ENCODE assay signal across 21 cellular contexts in the genomic region with DNA sequence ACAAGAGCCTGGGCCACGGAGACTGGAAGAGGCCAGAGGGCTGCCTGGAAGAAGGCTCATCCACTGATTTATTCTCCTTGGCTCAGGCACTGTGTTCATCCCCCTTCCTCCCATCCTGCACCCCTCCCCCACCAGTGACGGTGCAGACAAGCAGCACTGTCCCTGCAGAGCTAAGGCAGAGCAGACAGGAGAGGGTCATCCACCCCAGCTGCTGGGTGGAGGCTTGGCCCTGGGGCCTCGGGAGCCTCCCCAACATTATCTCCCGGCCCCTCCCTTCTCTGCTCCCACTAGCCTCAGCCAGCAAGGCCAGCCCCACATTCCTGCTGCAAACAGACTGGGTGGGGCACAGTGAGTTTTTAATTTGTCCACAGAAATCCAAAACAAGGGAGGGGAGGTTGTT. TPM values are rescaled to one million over a fixed set of nuclear protein-coding genes. Genes with fewer than 3 reads are reported as not detected.
DNase-seq lines count a peak whose midpoint lies in the region; ATAC-seq and TF ChIP-seq lines count a peak whose summit lies in the region.
"Had no signal": no experiment of that assay in that cellular context is flagged by ENCODE, and none has a peak within 500 bp of the region (broad histone marks: within the 10 kb centered on the region; RNA-seq: fewer than 3 reads in every experiment).

No MANE protein-coding gene starts in this region.

- peaks cover 5% of the 10 kb centered on the region for H3K27me3 Mint-ChIP-seq in neural progenitor cell (ENCODE audit: insufficient read depth, low read depth)

- H3F3A ChIP-seq in neural progenitor cell (ENCODE audit: low read depth): no peaks in the 10 kb centered on the region

- H3K4me3 ChIP-seq in BLaER1 treated with 17β-estradiol and CSF1 and Interleukin-3, amounts not matched to agents 10 nM and 100 nM: peak overlapping the region in 2 of 10 experiments; percentile 1 to 22; a peak in 2 of 20 replicates
- no peak overlapping the region for H3K4me3 ChIP-seq in WERI-Rb-1 (ENCODE audit: low read depth, low read length)
- H3K4me3 ChIP-seq in neural progenitor cell: no peak overlapping the region
- H3K4me3 ChIP-seq in BE2C (ENCODE audit: low read depth, low read length): no peak overlapping the region
- H3K4me3 ChIP-seq: ascending aorta, HAP-1, lung had no signal

- H2AFZ ChIP-seq in neural progenitor cell (replicated peaks): peak overlapping the region; percentile 44

- ATAC-seq in left ventricle myocardium superior (peak; percentile 71), GM19463 (IDR thresholded peaks at IDR 0.05; ENCODE audit: unreplicated experiment) (no peak)
- ATAC-seq in stimulated activated naive CD8-positive, alpha-beta T cell treated with anti-CD3 and anti-CD28 coated beads, Interleukin-15, Interleukin-2, amounts not matched to agents 100 U/mL and 50 U/mL, for 24 hours: no peak
- ATAC-seq: activated T-cell treated with anti-CD3 and anti-CD28 coated beads, Interleukin-2, amount 50 U/mL, for 72 hours; T-helper 17 cell had no signal

- H3K4me1 Mint-ChIP-seq in neural progenitor cell: peaks cover 25% of the 10 kb centered on the region
- H3K4me1 Mint-ChIP-seq: B cell had no signal

- H3K79me2 ChIP-seq in neural progenitor cell (ENCODE audit: low read depth): no peaks in the 10 kb centered on the region

- no peak overlapping the region for H3K4me3 Mint-ChIP-seq in neural progenitor cell
- H3K4me3 Mint-ChIP-seq: activated T-cell treated with anti-CD3 and anti-CD28 coated beads, Interleukin-2, amount 50 U/mL, for 72 hours; B cell; T-helper 17 cell had no signal

- peak overlapping the region; percentile 37 to 93 (median 80) for H3K4me2 ChIP-seq in BLaER1 treated with 17β-estradiol and CSF1 and Interleukin-3, amounts not matched to agents 10 nM and 100 nM
- no peak overlapping the region for H3K4me2 ChIP-seq in neural progenitor cell

- DNase-seq in WERI-Rb-1 (peak; percentile 40), left ventricle myocardium superior (peak; percentile 60), neural progenitor cell (ENCODE audit: low spot score) (no peak), BE2C (no peak), inferior parietal cortex (ENCODE audit: extremely low spot score) (no peak)
- DNase-seq in stimulated activated naive CD8-positive, alpha-beta T cell treated with anti-CD3 and anti-CD28 coated beads, Interleukin-15, Interleukin-2, amounts not matched to agents 100 U/mL and 50 U/mL, for 24 hours: no peak
- DNase-seq: activated T-cell treated with anti-CD3 and anti-CD28 coated beads, Interleukin-2, amount 50 U/mL, for 72 hours; dermis blood vessel endothelial cell; EL; foreskin melanocyte; NCI-H1092; NCI-H345; OCI-M1; stimulated activated naive CD4-positive, alpha-beta T cell treated with Interleukin-2 at 50 U/mL for 16 hours; T-helper 17 cell had no signal

- no peaks in the 10 kb centered on the region for H3K27me3 ChIP-seq in BLaER1 treated with 17β-estradiol and CSF1 and Interleukin-3, amounts not matched to agents 10 nM and 100 nM
- H3K27me3 ChIP-seq in WERI-Rb-1 (ENCODE audit: insufficient read depth, low read depth, severe bottlenecking) (no peaks in the 10 kb centered on the region), neural progenitor cell (no peaks in the 10 kb centered on the region), BE2C (no peaks in the 10 kb centered on the region)
- H3K27me3 ChIP-seq: ascending aorta had no signal

- peaks cover 7% of the 10 kb centered on the region for H3K9me3 Mint-ChIP-seq in neural progenitor cell

- peaks cover 6 to 17% (median 11%) of the 10 kb centered on the region in 11 experiments; a peak in 18 of 22 replicates for H3K9me3 ChIP-seq in BLaER1 treated with 17β-estradiol and CSF1 and Interleukin-3, amounts not matched to agents 10 nM and 100 nM (replicated peaks in 1 of 11)
- H3K9me3 ChIP-seq in WERI-Rb-1 (ENCODE audit: severe bottlenecking) (peaks cover 5% of the 10 kb centered on the region), neural progenitor cell (ENCODE audit: low read depth) (peaks cover 7% of the 10 kb centered on the region), BE2C (no peaks in the 10 kb centered on the region)
- H3K9me3 ChIP-seq: ascending aorta, HAP-1 had no signal

- TF ChIP-seq CTCF in WERI-Rb-1 (IDR thresholded peaks at IDR 0.05; ENCODE audit: low read depth, low read length): no peak
- TF ChIP-seq CTCF in neural progenitor cell (IDR thresholded peaks at IDR 0.05): no peak
- no peak for TF ChIP-seq CTCF in BE2C (IDR thresholded peaks at IDR 0.05; ENCODE audit: low read depth, low read length)

- no peak overlapping the region for H3K27ac Mint-ChIP-seq in neural progenitor cell
- H3K27ac Mint-ChIP-seq: activated T-cell treated with anti-CD3 and anti-CD28 coated beads, Interleukin-2, amount 50 U/mL, for 72 hours; B cell; T-helper 17 cell had no signal

- H3K27ac ChIP-seq in BLaER1 treated with 17β-estradiol and CSF1 and Interleukin-3, amounts not matched to agents 10 nM and 100 nM: peak overlapping the region in 1 of 11 experiments; percentile 31; a peak in 2 of 22 replicates
- H3K27ac ChIP-seq in WERI-Rb-1 (no peak overlapping the region), neural progenitor cell (no peak overlapping the region)
- H3K27ac ChIP-seq: ascending aorta had no signal

- H3K9ac ChIP-seq in BLaER1 treated with 17β-estradiol and CSF1 and Interleukin-3, amounts not matched to agents 10 nM and 100 nM: peak overlapping the region in 3 of 11 experiments; percentile 30 to 56 (median 37); a peak in 5 of 22 replicates
- H3K9ac ChIP-seq in neural progenitor cell: no peak overlapping the region

- no peaks in the 10 kb centered on the region for H3K36me3 Mint-ChIP-seq in neural progenitor cell

- intact Hi-C loops in left ventricle myocardium superior (cut with micrococcal nuclease): no loop called here

- H4K20me1 ChIP-seq in BLaER1 treated with 17β-estradiol and CSF1 and Interleukin-3, amounts not matched to agents 10 nM and 100 nM: no peaks in the 10 kb centered on the region; a peak in 1 of 22 replicates
- no peaks in the 10 kb centered on the region for H4K20me1 ChIP-seq in neural progenitor cell (ENCODE audit: low read depth)

- no peaks in the 10 kb centered on the region for H3K36me3 ChIP-seq in BLaER1 treated with 17β-estradiol and CSF1 and Interleukin-3, amounts not matched to agents 10 nM and 100 nM
- H3K36me3 ChIP-seq in WERI-Rb-1: no peaks in the 10 kb centered on the region
- H3K36me3 ChIP-seq in neural progenitor cell: no peaks in the 10 kb centered on the region
- H3K36me3 ChIP-seq in BE2C: no peaks in the 10 kb centered on the region
- H3K36me3 ChIP-seq: ascending aorta, HAP-1 had no signal

- H3K4me1 ChIP-seq in BLaER1 treated with 17β-estradiol and CSF1 and Interleukin-3, amounts not matched to agents 10 nM and 100 nM: peaks cover 37 to 67% (median 62%) of the 10 kb centered on the region in 10 experiments
- peaks cover 3% of the 10 kb centered on the region for H3K4me1 ChIP-seq in neural progenitor cell
- no peaks in the 10 kb centered on the region for H3K4me1 ChIP-seq in BE2C
- H3K4me1 ChIP-seq: ascending aorta, HAP-1 had no signal

RNA-seq across cellular contexts. Expression of a gene that starts 24.9 kb away (rescaled TPM):
- total RNA-seq in left ventricle myocardium superior (22.5 TPM), neural progenitor cell (ENCODE audit: low replicate concordance) (5.3 and 5.6 TPM in 2 replicates)
- 0.77 TPM for polyA plus RNA-seq in BE2C (2012; ENCODE audit: insufficient read depth, insufficient read length, low read depth)

Comparison
In these comparisons a context has a peak if more than half of its experiments do, and no peak if none do; other contexts are left out.
1. DNase-seq: peak in WERI-Rb-1 (single experiment) and left ventricle myocardium superior (single experiment); none in neural progenitor cell (single experiment), stimulated activated naive CD8-positive, alpha-beta T cell treated with anti-CD3 and anti-CD28 coated beads, Interleukin-15, Interleukin-2, amounts not matched to agents 100 U/mL and 50 U/mL, for 24 hours (single experiment), BE2C (single experiment) and inferior parietal cortex (single experiment).